29 cellular contexts compared by ENCODE assay signal in genomic region chr10:9382199-9382598, GRCh38.
DNase-seq lines count a peak whose midpoint lies in the region; TF ChIP-seq lines count a peak whose summit lies in the region.
"Had no signal": no experiment of that assay in that cellular context is flagged by ENCODE, and none has a peak within 500 bp of the region (broad histone marks: within the 10 kb centered on the region; RNA-seq: fewer than 3 reads in every experiment).

No MANE protein-coding gene starts in this region.

- TF ChIP-seq CTCF in neural cell (IDR thresholded peaks at IDR 0.05; ENCODE audit: poor library complexity, severe bottlenecking): no peak

- no peaks in the 10 kb centered on the region for H4K20me1 ChIP-seq in neural cell (ENCODE audit: insufficient read depth)
- H4K20me1 ChIP-seq: BLaER1; BLaER1 treated with 17β-estradiol and CSF1 and Interleukin-3, amounts not matched to agents 10 nM and 100 nM had no signal

- H3K9me2 ChIP-seq in neural cell (ENCODE audit: insufficient read depth, low read length): no peaks in the 10 kb centered on the region

- no peak overlapping the region for H2AFZ ChIP-seq in neural cell (ENCODE audit: low read depth, low read length)

- H3F3A ChIP-seq in neural cell (ENCODE audit: insufficient read depth, low read length, poor library complexity, severe bottlenecking): no peaks in the 10 kb centered on the region

- peak; percentile 67 for DNase-seq in left kidney (ENCODE audit: low read depth, low spot score)
- DNase-seq in iPS-NIHi11 (ENCODE audit: low spot score): no peak
- DNase-seq in AG08395 (ENCODE audit: low spot score): no peak
- DNase-seq: 8988T; ACHN; AML-193; BE2C; C1 segment of cervical spinal cord; Caco-2; Calu3; CD4-positive, alpha-beta memory T cell; CD4-positive, alpha-beta T cell; CD4-positive, CD25-positive, alpha-beta regulatory T cell; CD8-positive, alpha-beta memory T cell; CD8-positive, alpha-beta T cell; COR-L47; DMS 273 treated with DMSO at 0.1 percent for 48 hours; DMS153; DMS53; DMS79; DMS79 treated with DMSO at 0.1 percent for 48 hours; DND-41; EL had no signal

- TF ChIP-seq EP300 in neural cell (conservative IDR thresholded peaks at IDR 0.05; ENCODE audit: poor library complexity, severe bottlenecking): no peak

- no peaks in the 10 kb centered on the region for H3K27me3 ChIP-seq in neural cell (ENCODE audit: insufficient read depth, low read depth, low read length)
- H3K27me3 ChIP-seq: BE2C; BLaER1; BLaER1 treated with 17β-estradiol and CSF1 and Interleukin-3, amounts not matched to agents 10 nM and 100 nM had no signal

- H3K9me3 ChIP-seq in neural cell (ENCODE audit: low read length): no peaks in the 10 kb centered on the region
- H3K9me3 ChIP-seq: A549; BE2C; BLaER1; BLaER1 treated with 17β-estradiol and CSF1 and Interleukin-3, amounts not matched to agents 10 nM and 100 nM had no signal

- no peak overlapping the region for H3K9ac ChIP-seq in neural cell (ENCODE audit: low read length)
- H3K9ac ChIP-seq: BLaER1; BLaER1 treated with 17β-estradiol and CSF1 and Interleukin-3, amounts not matched to agents 10 nM and 100 nM had no signal

- H3K79me2 ChIP-seq in neural cell (replicated peaks; ENCODE audit: insufficient read depth, low read length): no peaks in the 10 kb centered on the region

- H3K27ac ChIP-seq in neural cell (ENCODE audit: low read length): no peak overlapping the region
- H3K27ac ChIP-seq: 22Rv1; A549; BLaER1; BLaER1 treated with 17β-estradiol and CSF1 and Interleukin-3, amounts not matched to agents 10 nM and 100 nM; C4-2B had no signal

- TF ChIP-seq RAD21 in neural cell (conservative IDR thresholded peaks at IDR 0.05): no peak

- no peaks in the 10 kb centered on the region for H3K36me3 ChIP-seq in neural cell (ENCODE audit: insufficient read depth, low read length)
- H3K36me3 ChIP-seq: BE2C; BLaER1; BLaER1 treated with 17β-estradiol and CSF1 and Interleukin-3, amounts not matched to agents 10 nM and 100 nM had no signal

- no peak overlapping the region for H3K4me2 ChIP-seq in neural cell (ENCODE audit: low read length)
- H3K4me2 ChIP-seq: A549; BLaER1; BLaER1 treated with 17β-estradiol and CSF1 and Interleukin-3, amounts not matched to agents 10 nM and 100 nM had no signal

- H3K4me3 ChIP-seq in neural cell (ENCODE audit: low read length): peak overlapping the region; percentile 38
- H3K4me3 ChIP-seq: A549; BLaER1; BLaER1 treated with 17β-estradiol and CSF1 and Interleukin-3, amounts not matched to agents 10 nM and 100 nM had no signal

TF ChIP-seq in neural cell, 6 proteins besides CTCF, POLR2A, EP300 and RAD21:
- TF ChIP-seq EZH2 (IDR thresholded peaks at IDR 0.05; ENCODE audit: borderline replicate concordance, insufficient read depth, low read length, poor library complexity, severe bottlenecking) (no peak), REST (IDR thresholded peaks at IDR 0.05; ENCODE audit: borderline replicate concordance) (no peak), TAF1 (IDR thresholded peaks at IDR 0.05; ENCODE audit: low read depth) (no peak), POLR2AphosphoS5 (IDR thresholded peaks at IDR 0.05) (peak; percentile 59), MXI1 (conservative IDR thresholded peaks at IDR 0.05; ENCODE audit: poor library complexity, severe bottlenecking) (no peak)
TF ChIP-seq in neural cell: peak in this region for 1.
